Comparison of ENCODE assay signal across 21 cellular contexts in the genomic region with DNA sequence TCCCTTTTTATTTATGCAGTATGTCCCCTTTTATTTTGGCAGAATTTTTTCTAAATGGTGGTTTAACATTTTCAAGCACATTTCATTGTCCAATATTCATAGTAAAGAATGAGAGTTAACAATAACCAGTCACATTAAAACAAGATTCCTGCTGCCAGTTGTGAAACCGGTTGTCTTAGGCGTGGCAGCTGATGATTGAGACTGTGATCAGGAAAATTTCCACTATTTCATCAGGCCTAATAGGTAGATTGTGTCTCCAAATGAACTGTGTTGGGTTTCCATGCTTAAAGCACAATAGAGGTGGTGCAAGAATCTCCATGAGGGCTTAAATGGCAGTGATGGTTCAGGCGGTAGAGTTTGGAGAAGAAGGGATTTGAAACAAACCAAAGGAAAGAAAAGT. TPM values are rescaled to one million over a fixed set of nuclear protein-coding genes. Genes with fewer than 3 reads are reported as not detected.
DNase-seq lines count a peak whose midpoint lies in the region; ATAC-seq and TF ChIP-seq lines count a peak whose summit lies in the region.
"Had no signal": no experiment of that assay in that cellular context is flagged by ENCODE, and none has a peak within 500 bp of the region (broad histone marks: within the 10 kb centered on the region; RNA-seq: fewer than 3 reads in every experiment).

No MANE protein-coding gene starts in this region.

- H3K4me1 ChIP-seq in stomach = peaks cover 0 to 50% (median 27%) of the 10 kb centered on the region in 4 donors

- POLR2A ChIA-PET in activated CD4-positive, alpha-beta T cell treated with anti-CD3 and anti-CD28 coated beads, Interleukin-2, amount 10 ng/mL, durations not matched to agents 7 days and 5 days (lab: Charles Lee) = interaction anchor here (0.9 to 1.0 kb wide), 2 partner anchors 40 to 63 kb away, joined by 4 read pairs; no protein-coding TSS in a partner anchor
- POLR2A ChIA-PET in activated CD4-positive, alpha-beta memory T cell treated with anti-CD3 and anti-CD28 coated beads, Interleukin-2, amount 10 ng/mL, durations not matched to agents 7 days and 5 days (lab: Charles Lee) = interaction anchor here (1.0 to 11.8 kb wide), 17 partner anchors 8 to 420 kb away, joined by 3 to 241 read pairs (median 31); a partner anchor contains a TSS

- H3K36me3 ChIP-seq in stomach = peaks cover 0 to 28% (median 23%) of the 10 kb centered on the region in 4 donors
- H3K36me3 ChIP-seq: right lobe of liver had no signal

- no peaks in the 10 kb centered on the region for H3K27me3 Mint-ChIP-seq in activated CD4-positive, alpha-beta T cell treated with anti-CD3 and anti-CD28 coated beads, Interleukin-2, amount 10 ng/mL, durations not matched to agents 7 days and 5 days
- H3K27me3 Mint-ChIP-seq in activated CD4-positive, alpha-beta memory T cell treated with anti-CD3 and anti-CD28 coated beads, Interleukin-2, amount 10 ng/mL, durations not matched to agents 7 days and 5 days = no peaks in the 10 kb centered on the region

- H3K4me1 Mint-ChIP-seq in activated CD4-positive, alpha-beta T cell treated with anti-CD3 and anti-CD28 coated beads, Interleukin-2, amount 10 ng/mL, durations not matched to agents 7 days and 5 days = peaks cover 84% of the 10 kb centered on the region
- peaks cover 70% of the 10 kb centered on the region for H3K4me1 Mint-ChIP-seq in activated CD4-positive, alpha-beta memory T cell treated with anti-CD3 and anti-CD28 coated beads, Interleukin-2, amount 10 ng/mL, durations not matched to agents 7 days and 5 days

- H3K27ac Mint-ChIP-seq in activated CD4-positive, alpha-beta T cell treated with anti-CD3 and anti-CD28 coated beads, Interleukin-2, amount 10 ng/mL, durations not matched to agents 7 days and 5 days = peak overlapping the region; percentile 59
- H3K27ac Mint-ChIP-seq in activated CD4-positive, alpha-beta memory T cell treated with anti-CD3 and anti-CD28 coated beads, Interleukin-2, amount 10 ng/mL, durations not matched to agents 7 days and 5 days = peak overlapping the region; percentile 97

- H3K27me3 ChIP-seq in stomach = peaks cover 0 to 43% (median 0%) of the 10 kb centered on the region in 3 donors

- peak overlapping the region; percentile 84 for H3K4me3 Mint-ChIP-seq in activated CD4-positive, alpha-beta T cell treated with anti-CD3 and anti-CD28 coated beads, Interleukin-2, amount 10 ng/mL, durations not matched to agents 7 days and 5 days
- H3K4me3 Mint-ChIP-seq in activated CD4-positive, alpha-beta memory T cell treated with anti-CD3 and anti-CD28 coated beads, Interleukin-2, amount 10 ng/mL, durations not matched to agents 7 days and 5 days = peak overlapping the region; percentile 87
- H3K4me3 Mint-ChIP-seq: neural crest cell had no signal

- H3K9me3 ChIP-seq in stomach = no peaks in the 10 kb centered on the region
- H3K9me3 ChIP-seq: Caco-2, left ventricle myocardium inferior, right lobe of liver had no signal

- TF ChIP-seq CTCF in stomach (IDR thresholded peaks at IDR 0.05) = no peak

- no peak for TF ChIP-seq POLR2A in stomach (IDR thresholded peaks at IDR 0.05)

- intact Hi-C loops in stomach (cut with DNase I; ENCODE audit: low total_unique reads) (no loop called here), posterior vena cava (cut with DNase I) (no loop called here), Right ventricle myocardium inferior (cut with DNase I) (no loop called here)

- H3K27ac ChIP-seq in stomach = peak overlapping the region in 4 of 5 donors; percentile 3 to 93 (median 44)
- H3K27ac ChIP-seq: left ventricle myocardium inferior, right lobe of liver had no signal

- peak; percentile 10 for ATAC-seq in esophagus mucosa
- no peak for ATAC-seq in Right ventricle myocardium inferior
- ATAC-seq in HG02885 (IDR thresholded peaks at IDR 0.05; ENCODE audit: poor library complexity, unreplicated experiment) = no peak
- ATAC-seq: right lobe of liver had no signal

- TF ChIP-seq EP300 in stomach (IDR thresholded peaks at IDR 0.05) = no peak

- WGBS in stomach, 5 donors = 71 to 85% (median 73%) methylated on average over 3 of the region's 3 CpGs

- peak overlapping the region in 3 of 4 donors; percentile 11 to 41 (median 35) for H3K4me3 ChIP-seq in stomach
- H3K4me3 ChIP-seq: left ventricle myocardium inferior, right lobe of liver had no signal

- peaks cover 74% of the 10 kb centered on the region for H3K36me3 Mint-ChIP-seq in activated CD4-positive, alpha-beta T cell treated with anti-CD3 and anti-CD28 coated beads, Interleukin-2, amount 10 ng/mL, durations not matched to agents 7 days and 5 days (ENCODE audit: low read depth)
- H3K36me3 Mint-ChIP-seq in activated CD4-positive, alpha-beta memory T cell treated with anti-CD3 and anti-CD28 coated beads, Interleukin-2, amount 10 ng/mL, durations not matched to agents 7 days and 5 days (ENCODE audit: low read depth) = peaks cover 98% of the 10 kb centered on the region

- no peak for DNase-seq in activated CD4-positive, alpha-beta T cell treated with anti-CD3 and anti-CD28 coated beads, Interleukin-2, amount 10 ng/mL, durations not matched to agents 7 days and 5 days
- no peak for DNase-seq in activated CD4-positive, alpha-beta T cell treated with anti-CD3 and anti-CD28 coated beads for 48 hours
- DNase-seq in activated CD4-positive, alpha-beta memory T cell treated with anti-CD3 and anti-CD28 coated beads, Interleukin-2, amount 10 ng/mL, durations not matched to agents 7 days and 5 days = no peak
- DNase-seq in stomach (no peak), posterior vena cava (ENCODE audit: low spot score) (no peak), Right ventricle myocardium inferior (ENCODE audit: missing footprints) (no peak)
- DNase-seq: activated CD4-positive, CD25-positive, alpha-beta regulatory T cell treated with anti-CD3 and anti-CD28 coated beads, Interleukin-2, amount 50 U/mL, for 72 hours; Caco-2; erythroblast; H7; KG1; left ventricle myocardium inferior; NCI-H1417; NCI-H226; OCI-M1; right lobe of liver; stimulated activated naive CD4-positive, alpha-beta T cell had no signal

- CTCF ChIA-PET in activated CD4-positive, alpha-beta T cell treated with anti-CD3 and anti-CD28 coated beads, Interleukin-2, amount 10 ng/mL, durations not matched to agents 7 days and 5 days (lab: Charles Lee) = interaction anchor here (1.6 kb wide), 2 partner anchors 16 to 109 kb away, joined by 4 read pairs; no protein-coding TSS in a partner anchor
- CTCF ChIA-PET in activated CD4-positive, alpha-beta memory T cell treated with anti-CD3 and anti-CD28 coated beads, Interleukin-2, amount 10 ng/mL, durations not matched to agents 7 days and 5 days (lab: Charles Lee) = interaction anchor here (0.9 to 2.7 kb wide), 3 partner anchors 122 to 367 kb away, joined by 3 to 9 read pairs (median 3); no protein-coding TSS in a partner anchor

- no peaks in the 10 kb centered on the region for H3K9me3 Mint-ChIP-seq in activated CD4-positive, alpha-beta T cell treated with anti-CD3 and anti-CD28 coated beads, Interleukin-2, amount 10 ng/mL, durations not matched to agents 7 days and 5 days
- H3K9me3 Mint-ChIP-seq in activated CD4-positive, alpha-beta memory T cell treated with anti-CD3 and anti-CD28 coated beads, Interleukin-2, amount 10 ng/mL, durations not matched to agents 7 days and 5 days = no peaks in the 10 kb centered on the region
- H3K9me3 Mint-ChIP-seq: neural crest cell had no signal

RNA-seq across cellular contexts. Expression of a gene that starts 15.3 kb away (rescaled TPM):
- 10 to 100 TPM; 27.1 to 30.8 TPM for total RNA-seq in activated CD4-positive, alpha-beta T cell treated with anti-CD3 and anti-CD28 coated beads, Interleukin-2, amount 10 ng/mL, durations not matched to agents 7 days and 5 days
- total RNA-seq in activated CD4-positive, alpha-beta memory T cell treated with anti-CD3 and anti-CD28 coated beads, Interleukin-2, amount 10 ng/mL, durations not matched to agents 7 days and 5 days = 100 to 1,000 TPM; 112 to 115 TPM
- total RNA-seq in esophagus mucosa (94.1 TPM), stomach (10 to 100 TPM in 2 of 5 donors, 1 to 10 TPM in 2, under 1 TPM in 1; under 0.01 to 22.7 (median 6.4) TPM), posterior vena cava (1 to 10 TPM; 2.4 to 2.9 TPM), Right ventricle myocardium inferior (0.87 TPM)
- 1 to 10 TPM; 3.1 to 7.0 (median 3.6) TPM for polyA plus RNA-seq in stomach
- total RNA-seq: A673 had no signal
